Comparison of ENCODE assay signal across 9 cellular contexts in the genomic region with DNA sequence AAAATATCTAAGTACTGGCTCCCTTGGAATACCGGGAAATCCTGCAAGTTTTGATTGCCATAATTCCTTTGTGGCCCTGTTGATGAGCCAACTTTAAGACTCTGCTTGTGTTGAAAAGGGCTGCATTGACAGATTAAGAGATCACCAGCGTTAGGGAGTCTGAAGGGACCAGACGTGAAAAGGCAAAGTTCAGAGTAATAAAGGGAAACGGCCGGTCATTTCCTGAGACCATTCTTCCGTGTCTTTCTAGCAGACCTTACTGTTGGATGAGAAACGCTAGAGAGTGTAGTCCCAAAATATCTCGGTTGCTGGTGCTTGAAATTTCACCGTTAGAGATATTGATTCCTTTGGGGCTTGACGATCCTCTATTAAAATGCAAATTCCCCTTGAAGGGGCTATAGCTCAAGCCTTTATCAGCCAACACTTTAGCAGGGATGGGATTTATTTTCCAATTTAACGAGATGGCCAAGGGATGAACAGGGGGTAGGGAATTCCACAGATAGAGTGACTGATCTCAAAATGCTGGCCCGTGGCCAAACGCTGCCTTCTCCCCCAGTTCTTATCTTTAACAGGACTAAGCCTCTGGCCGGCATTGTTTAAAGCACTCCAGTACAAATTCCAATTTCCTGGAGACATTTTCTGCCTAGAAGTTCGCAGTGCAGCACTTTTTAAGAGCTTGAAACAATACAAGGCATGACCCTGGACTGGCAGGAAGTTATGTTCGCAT.
DNase-seq lines count a peak whose midpoint lies in the region; ATAC-seq and TF ChIP-seq lines count a peak whose summit lies in the region.
"Had no signal": no experiment of that assay in that cellular context is flagged by ENCODE, and none has a peak within 500 bp of the region (broad histone marks: within the 10 kb centered on the region; RNA-seq: fewer than 3 reads in every experiment).

No MANE protein-coding gene starts in this region.

- H3K4me3 ChIP-seq in right atrium auricular region = peak overlapping the region; percentile 51 to 53
- H3K4me3 ChIP-seq in ascending aorta = peak overlapping the region; percentile 61 to 82
- H3K4me3 ChIP-seq in right lobe of liver = no peak overlapping the region

- 4% methylated on average over 16 of the region's 16 CpGs for WGBS in right lobe of liver (ENCODE audit: insufficient coverage, low coverage, low lambda C conversion rate, missing lambda C conversion rate)

- peaks cover 0 to 26% of the 10 kb centered on the region in 2 donors for H3K4me1 ChIP-seq in right atrium auricular region
- no peaks in the 10 kb centered on the region for H3K4me1 ChIP-seq in ascending aorta
- no peaks in the 10 kb centered on the region for H3K4me1 ChIP-seq in right lobe of liver

- DNase-seq in right atrium auricular region (ENCODE audit: low spot score) = no peak
- no peak for DNase-seq in left ventricle myocardium superior
- DNase-seq in ascending aorta (ENCODE audit: low spot score in 2 of 2) = no peak
- no peak for DNase-seq in right lobe of liver
- DNase-seq in NCI-H2196 treated with DMSO at 0.1 percent for 48 hours (lab: John Stamatoyannopoulos, UW; ENCODE audit: unreplicated experiment) = no peak
- DNase-seq in hypothalamus (lab: John Stamatoyannopoulos, UW) = no peak
- DNase-seq in Kasumi-1 (lab: John Stamatoyannopoulos, UW) = no peak
- DNase-seq: activated naive CD4-positive, alpha-beta T cell had no signal

- H3K27me3 ChIP-seq in right atrium auricular region (no peaks in the 10 kb centered on the region), ascending aorta (no peaks in the 10 kb centered on the region), right lobe of liver (peaks cover 0 to 20% of the 10 kb centered on the region in 2 donors)

- H3K9me3 ChIP-seq in right atrium auricular region (no peaks in the 10 kb centered on the region), ascending aorta (no peaks in the 10 kb centered on the region), right lobe of liver (no peaks in the 10 kb centered on the region)

- H3K36me3 ChIP-seq in right atrium auricular region (no peaks in the 10 kb centered on the region), ascending aorta (no peaks in the 10 kb centered on the region), right lobe of liver (no peaks in the 10 kb centered on the region)

- no peak for TF ChIP-seq POLR2A in right lobe of liver (IDR thresholded peaks at IDR 0.05)

- intact Hi-C loops in left ventricle myocardium superior (cut with micrococcal nuclease) (no loop called here), ascending aorta (cut with DNase I) (loop anchor here (5.0 kb wide), 1 partner anchor 40 kb away; no protein-coding TSS in a partner anchor), right lobe of liver (cut with DNase I) (no loop called here)

- ATAC-seq in left ventricle myocardium superior = no peak
- ATAC-seq in right lobe of liver = peak; percentile 25 to 58 (median 41)
- ATAC-seq in GM18519 (IDR thresholded peaks at IDR 0.05; ENCODE audit: low FRiP score, unreplicated experiment) = no peak

- TF ChIP-seq CTCF in right atrium auricular region (IDR thresholded peaks at IDR 0.05) (no peak), ascending aorta (IDR thresholded peaks at IDR 0.05) (no peak), right lobe of liver (IDR thresholded peaks at IDR 0.05) (no peak)

- H3K27ac ChIP-seq in right atrium auricular region (no peak overlapping the region), ascending aorta (no peak overlapping the region), right lobe of liver (no peak overlapping the region)

Comparison
In these comparisons a context has a peak if more than half of its experiments do, and no peak if none do; other contexts are left out.
1. H3K4me3 ChIP-seq: peak in right atrium auricular region (2 of 2) and ascending aorta (2 of 2); none in right lobe of liver (0 of 3).
2. ATAC-seq: peak in right lobe of liver (4 of 4); none in left ventricle myocardium superior (single experiment) and GM18519 (single experiment).